Comparison of ENCODE assay signal across 1 cellular context in genomic region chr4:70868778-70869177, GRCh38.
A peak's percentile ranks its signal among the peaks of the same experiment; 100 is the strongest.
TF ChIP-seq lines count a peak whose summit lies in the region.

No MANE protein-coding gene starts in this region.

TF ChIP-seq in GM23338, 12 proteins besides CTCF, POLR2A, EP300 and RAD21 (continued from another document):
- TF ChIP-seq ZNF462 (CRISPR knock-in tag; IDR thresholded peaks at IDR 0.05): peak; percentile 64; the same call in 1 of the 2 replicates
TF ChIP-seq in GM23338: peak in this region for 2.
